In genomic region chr18:21853020-21853419, GRCh38 we compare ENCODE assay signal across 11 cellular contexts.
A peak's percentile ranks its signal among the peaks of the same experiment; 100 is the strongest.
DNase-seq lines count a peak whose midpoint lies in the region; ATAC-seq and TF ChIP-seq lines count a peak whose summit lies in the region.
"Had no signal": no experiment of that assay in that cellular context is flagged by ENCODE, and none has a peak within 500 bp of the region (broad histone marks: within the 10 kb centered on the region; RNA-seq: fewer than 3 reads in every experiment).

No MANE protein-coding gene starts in this region.

- no peak for TF ChIP-seq CTCF in coronary artery (IDR thresholded peaks at IDR 0.05)

- H3K27ac ChIP-seq in coronary artery: no peak overlapping the region
- H3K27ac ChIP-seq: HL-60, SJSA1 had no signal

- H3K4me3 ChIP-seq in skeletal muscle cell (ENCODE audit: low read depth, low read length): no peak overlapping the region
- H3K4me3 ChIP-seq in coronary artery: no peak overlapping the region
- H3K4me3 ChIP-seq: SJSA1 had no signal

- no peak for DNase-seq in activated CD4-positive, CD25-positive, alpha-beta regulatory T cell treated with anti-CD3 and anti-CD28 coated beads, Interleukin-2, amount 50 U/mL, for 72 hours
- DNase-seq in NAMALWA (ENCODE audit: low spot score): peak; percentile 71
- peak; percentile 19 for DNase-seq in skeletal muscle cell (ENCODE audit: low read depth)
- no peak for DNase-seq in NCI-H2227 treated with DMSO at 0.1 percent for 48 hours (lab: John Stamatoyannopoulos, UW)
- no peak for DNase-seq in coronary artery (ENCODE audit: low spot score)
- DNase-seq in stimulated activated CD4-positive, alpha-beta T cell treated with anti-CD3 and anti-CD28 coated beads, Interleukin-12 subunit alpha, Interleukin-12 subunit beta, amount 100 ng/mL, for 4 hours: no peak
- DNase-seq: kidney glomerular epithelial cell had no signal

- ATAC-seq in activated CD4-positive, CD25-positive, alpha-beta regulatory T cell treated with anti-CD3 and anti-CD28 coated beads, Interleukin-2, amount 50 U/mL, for 24 hours: peak; percentile 67 to 73
- ATAC-seq in HG02678 (IDR thresholded peaks at IDR 0.05; ENCODE audit: unreplicated experiment): peak; percentile 89

Comparison
In these comparisons a context has a peak if more than half of its experiments do, and no peak if none do; other contexts are left out.
1. DNase-seq: peak in NAMALWA (single experiment) and skeletal muscle cell (single experiment); none in activated CD4-positive, CD25-positive, alpha-beta regulatory T cell treated with anti-CD3 and anti-CD28 coated beads, Interleukin-2, amount 50 U/mL, for 72 hours (single experiment), NCI-H2227 treated with DMSO at 0.1 percent for 48 hours (single experiment), coronary artery (single experiment) and stimulated activated CD4-positive, alpha-beta T cell treated with anti-CD3 and anti-CD28 coated beads, Interleukin-12 subunit alpha, Interleukin-12 subunit beta, amount 100 ng/mL, for 4 hours (single experiment).